Comparison of ENCODE assay signal across 27 cellular contexts in genomic region chr2:242057379-242058040, GRCh38.
"Had no signal": no experiment of that assay in that cellular context is flagged by ENCODE, and none has a peak within 500 bp of the region (broad histone marks: within the 10 kb centered on the region; RNA-seq: fewer than 3 reads in every experiment).

No MANE protein-coding gene starts in this region.

- H3K4me3 ChIP-seq: cardiac muscle cell, SK-N-MC had no signal

- H3K27ac Mint-ChIP-seq: activated CD4-positive, alpha-beta memory T cell treated with anti-CD3 and anti-CD28 coated beads, Interleukin-2, amount 10 ng/mL, durations not matched to agents 7 days and 5 days; activated CD4-positive, alpha-beta T cell treated with anti-CD3 and anti-CD28 coated beads, Interleukin-2, amount 10 ng/mL, durations not matched to agents 7 days and 5 days; activated naive CD4-positive, alpha-beta T cell treated with anti-CD3 and anti-CD28 coated beads for 36 hours; activated naive CD8-positive, alpha-beta T cell; activated T-helper 17 cell treated with anti-CD3 and anti-CD28 coated beads, Interleukin-2, amount 50 U/mL, for 72 hours had no signal

- H3K4me1 Mint-ChIP-seq: activated CD4-positive, alpha-beta memory T cell treated with anti-CD3 and anti-CD28 coated beads, Interleukin-2, amount 10 ng/mL, durations not matched to agents 7 days and 5 days; activated CD4-positive, alpha-beta T cell treated with anti-CD3 and anti-CD28 coated beads, Interleukin-2, amount 10 ng/mL, durations not matched to agents 7 days and 5 days; activated T-helper 17 cell treated with anti-CD3 and anti-CD28 coated beads, Interleukin-2, amount 50 U/mL, for 72 hours; T-cell had no signal

- ATAC-seq: activated T-cell treated with anti-CD3 and anti-CD28 coated beads, Interleukin-2, amount 50 U/mL, for 4 hours; activated T-helper 17 cell treated with anti-CD3 and anti-CD28 coated beads, Interleukin-2, amount 50 U/mL, for 72 hours; T-cell had no signal

- FAIRE-seq: TTC549 had no signal

- H3K36me3 Mint-ChIP-seq: activated naive CD8-positive, alpha-beta T cell; T-cell had no signal

- H3K36me3 ChIP-seq: brain microvascular endothelial cell, cardiac muscle cell had no signal

- DNase-seq: activated CD4-positive, alpha-beta T cell treated with anti-CD3 and anti-CD28 coated beads, Interleukin-2, amount 10 ng/mL, durations not matched to agents 7 days and 5 days; activated CD4-positive, CD25-positive, alpha-beta regulatory T cell; activated gamma-delta T cell; activated naive CD4-positive, alpha-beta T cell treated with anti-CD3 and anti-CD28 coated beads for 36 hours; activated T-cell treated with anti-CD3 and anti-CD28 coated beads, Interleukin-2, amount 50 U/mL, for 4 hours; amygdala; brain microvascular endothelial cell; Kasumi-1; KBM-7; NCI-H1048; NCI-H1417; NCI-H1930; NCI-H2171; NCI-H2227 treated with DMSO at 0.1 percent for 48 hours; NCI-H446 treated with DMSO at 0.1 percent for 48 hours; NCI-H524 treated with DMSO at 0.1 percent for 48 hours; NCI-H82; T-cell; T-helper 2 cell; T1000 had no signal

- H3K9me3 Mint-ChIP-seq: activated CD4-positive, alpha-beta memory T cell treated with anti-CD3 and anti-CD28 coated beads, Interleukin-2, amount 10 ng/mL, durations not matched to agents 7 days and 5 days; activated CD4-positive, alpha-beta T cell treated with anti-CD3 and anti-CD28 coated beads, Interleukin-2, amount 10 ng/mL, durations not matched to agents 7 days and 5 days; activated T-helper 17 cell treated with anti-CD3 and anti-CD28 coated beads, Interleukin-2, amount 50 U/mL, for 72 hours had no signal

- H3K4me3 Mint-ChIP-seq: activated CD4-positive, alpha-beta memory T cell treated with anti-CD3 and anti-CD28 coated beads, Interleukin-2, amount 10 ng/mL, durations not matched to agents 7 days and 5 days; activated CD4-positive, alpha-beta T cell treated with anti-CD3 and anti-CD28 coated beads, Interleukin-2, amount 10 ng/mL, durations not matched to agents 7 days and 5 days; activated naive CD4-positive, alpha-beta T cell treated with anti-CD3 and anti-CD28 coated beads for 36 hours; activated naive CD8-positive, alpha-beta T cell; activated T-cell treated with anti-CD3 and anti-CD28 coated beads, Interleukin-2, amount 50 U/mL, for 4 hours; activated T-helper 17 cell treated with anti-CD3 and anti-CD28 coated beads, Interleukin-2, amount 50 U/mL, for 72 hours; T-cell had no signal

- H3K27ac ChIP-seq: brain microvascular endothelial cell, cardiac muscle cell, SK-N-MC, VCaP had no signal
